23 cellular contexts compared by ENCODE assay signal in genomic region chr13:67771106-67771505, GRCh38.
DNase-seq lines count a peak whose midpoint lies in the region; ATAC-seq and TF ChIP-seq lines count a peak whose summit lies in the region.
"Had no signal": no experiment of that assay in that cellular context is flagged by ENCODE, and none has a peak within 500 bp of the region (broad histone marks: within the 10 kb centered on the region; RNA-seq: fewer than 3 reads in every experiment).

No MANE protein-coding gene starts in this region.

- H3K4me1 ChIP-seq in OCI-LY3 (ENCODE audit: low read length) (no peaks in the 10 kb centered on the region), SK-N-SH (ENCODE audit: control insufficient read depth in 1 of 2, insufficient read depth in 2 of 2, low read depth in 1 of 2, low read length in 1 of 2) (peaks cover 0 to 3% of the 10 kb centered on the region in 2 experiments; a peak in 2 of 4 replicates)
- H3K4me1 ChIP-seq: BLaER1 had no signal

- H3K9ac ChIP-seq in OCI-LY3 (ENCODE audit: low read length) (no peak overlapping the region), SK-N-SH (no peak overlapping the region), SU-DHL-6 (ENCODE audit: low read length) (no peak overlapping the region)
- H3K9ac ChIP-seq: BLaER1 had no signal

- H4K20me1 ChIP-seq in OCI-LY3 (ENCODE audit: insufficient read depth, low read length) (no peaks in the 10 kb centered on the region), SK-N-SH (ENCODE audit: insufficient read depth) (no peaks in the 10 kb centered on the region), SU-DHL-6 (ENCODE audit: low read depth, low read length) (no peaks in the 10 kb centered on the region)
- H4K20me1 ChIP-seq: BLaER1 had no signal

- H3K79me2 ChIP-seq in OCI-LY3 (ENCODE audit: low read length), result no peaks in the 10 kb centered on the region
- no peaks in the 10 kb centered on the region for H3K79me2 ChIP-seq in SK-N-SH (ENCODE audit: insufficient read depth)
- H3K79me2 ChIP-seq in SU-DHL-6 (ENCODE audit: insufficient read depth, low read length), result no peaks in the 10 kb centered on the region

- TF ChIP-seq EP300 in SK-N-SH (IDR thresholded peaks at IDR 0.05; ENCODE audit: borderline replicate concordance in 1 of 2, low read depth in 1 of 2, low read length in 1 of 2), result peak in 1 of 2 experiments; percentile 81; a peak in 2 of 4 replicates

- DNase-seq in SK-N-SH, result peak; percentile 67
- no peak for DNase-seq in stimulated activated naive CD4-positive, alpha-beta T cell (lab: John Stamatoyannopoulos, UW)
- DNase-seq in NCI-H128 (lab: John Stamatoyannopoulos, UW; ENCODE audit: unreplicated experiment), result no peak
- DNase-seq: 8988T; ACHN; BE2C; C1 segment of cervical spinal cord; CD4-positive, alpha-beta memory T cell; CD4-positive, CD25-positive, alpha-beta regulatory T cell; CD8-positive, alpha-beta memory T cell; COR-L47; DMS 273 treated with DMSO at 0.1 percent for 48 hours; DMS153; DMS53; DMS79; DND-41; EL; GDM1 had no signal

- no peak for ATAC-seq in HG03457 (IDR thresholded peaks at IDR 0.05; ENCODE audit: unreplicated experiment)
- ATAC-seq: GM12878 had no signal

- no peaks in the 10 kb centered on the region for H3K27me3 ChIP-seq in OCI-LY3 (ENCODE audit: low read depth, low read length)
- H3K27me3 ChIP-seq in SK-N-SH (ENCODE audit: insufficient read depth), result no peaks in the 10 kb centered on the region
- no peaks in the 10 kb centered on the region for H3K27me3 ChIP-seq in SU-DHL-6 (ENCODE audit: low read length)
- H3K27me3 ChIP-seq: BE2C, BLaER1 had no signal

- no peak for TF ChIP-seq CTCF in OCI-LY3 (IDR thresholded peaks at IDR 0.05; ENCODE audit: low read depth, low read length)
- TF ChIP-seq CTCF in SK-N-SH (IDR thresholded peaks at IDR 0.05), result no peak
- TF ChIP-seq CTCF in SU-DHL-6 (IDR thresholded peaks at IDR 0.05; ENCODE audit: insufficient read depth, low read length, poor library complexity, severe bottlenecking), result no peak

- no peaks in the 10 kb centered on the region for H3K9me2 ChIP-seq in SK-N-SH
- no peaks in the 10 kb centered on the region for H3K9me2 ChIP-seq in SU-DHL-6 (replicated peaks; ENCODE audit: insufficient read depth, low read length)

- H2AFZ ChIP-seq in OCI-LY3 (ENCODE audit: low read depth, low read length) (0 out of 2 replicates have a peak overlapping the region, but pooled peaks have one; percentile 27), SK-N-SH (ENCODE audit: low read depth) (no peak overlapping the region), SU-DHL-6 (ENCODE audit: low read depth, low read length, severe bottlenecking) (peak overlapping the region; percentile 5)

- peak; percentile 16; the same call in 1 of the 2 replicates for TF ChIP-seq RAD21 in SK-N-SH (IDR thresholded peaks at IDR 0.05; ENCODE audit: low read length)

- no peak overlapping the region for H3K4me2 ChIP-seq in OCI-LY3 (ENCODE audit: low read length)
- no peak overlapping the region for H3K4me2 ChIP-seq in SK-N-SH
- H3K4me2 ChIP-seq in SU-DHL-6 (ENCODE audit: low read depth, low read length, poor library complexity, severe bottlenecking), result no peak overlapping the region
- H3K4me2 ChIP-seq: BLaER1 had no signal

- CTCF ChIA-PET in SK-N-SH (lab: Yijun Ruan, JAX), result interaction anchor here (0.8 kb wide), 1 partner anchor 8 kb away, joined by 6 read pairs; no protein-coding TSS in a partner anchor

- H3K36me3 ChIP-seq in OCI-LY3 (replicated peaks; ENCODE audit: low read depth, low read length) (no peaks in the 10 kb centered on the region), SK-N-SH (replicated peaks in 1 of 2; ENCODE audit: control insufficient read depth in 1 of 2, insufficient read depth in 2 of 2, low read length in 1 of 2) (no peaks in the 10 kb centered on the region), SU-DHL-6 (ENCODE audit: low read length) (no peaks in the 10 kb centered on the region)
- H3K36me3 ChIP-seq: BE2C, BLaER1 had no signal

- POLR2A ChIA-PET in SK-N-SH (lab: Yijun Ruan, JAX), result no interaction called here

- H3K4me3 ChIP-seq in OCI-LY3 (ENCODE audit: low read length) (no peak overlapping the region), SK-N-SH (ENCODE audit: low read depth in 2 of 2, low read length in 1 of 2) (no peak overlapping the region), SU-DHL-6 (ENCODE audit: insufficient read depth, low read length, poor library complexity, severe bottlenecking) (no peak overlapping the region)
- H3K4me3 ChIP-seq: BLaER1, GM12878 had no signal

- H3F3A ChIP-seq in SK-N-SH (replicated peaks; ENCODE audit: insufficient read depth), result no peaks in the 10 kb centered on the region
- no peaks in the 10 kb centered on the region for H3F3A ChIP-seq in SU-DHL-6 (ENCODE audit: insufficient read depth)

- H3K27ac ChIP-seq in OCI-LY3 (ENCODE audit: low read length) (no peak overlapping the region), SK-N-SH (ENCODE audit: low read depth in 2 of 2, low read length in 1 of 2) (peak overlapping the region in 1 of 2 experiments; percentile 87; a peak in 2 of 4 replicates), SU-DHL-6 (ENCODE audit: low read depth, low read length) (no peak overlapping the region)
- H3K27ac ChIP-seq: BLaER1 had no signal

- H3K9me3 ChIP-seq in OCI-LY3 (ENCODE audit: insufficient read depth, low read length) (no peaks in the 10 kb centered on the region), SK-N-SH (no peaks in the 10 kb centered on the region), SU-DHL-6 (ENCODE audit: insufficient read depth, low read length) (peaks cover 4% of the 10 kb centered on the region; the same call in 1 of the 2 replicates)
- H3K9me3 ChIP-seq: BE2C had no signal

TF ChIP-seq in SK-N-SH, 30 proteins besides CTCF, POLR2A, EP300 and RAD21:
- TF ChIP-seq CHD2 (IDR thresholded peaks at IDR 0.05; ENCODE audit: low read length, partially characterized antibody) (peak; percentile 22), SMC3 (IDR thresholded peaks at IDR 0.05; ENCODE audit: low read depth, low read length) (no peak), RCOR1 (IDR thresholded peaks at IDR 0.05; ENCODE audit: low read length) (peak; percentile 87), ZBTB33 (IDR thresholded peaks at IDR 0.05; ENCODE audit: borderline replicate concordance, low read depth) (no peak), GATA2 (CRISPR knock-in tag; IDR thresholded peaks at IDR 0.05) (peak; percentile 85), FOXM1 (IDR thresholded peaks at IDR 0.05; ENCODE audit: low read depth) (no peak), NRF1 (IDR thresholded peaks at IDR 0.05; ENCODE audit: low read depth, low read length) (no peak), MXI1 (IDR thresholded peaks at IDR 0.05; ENCODE audit: low read depth, low read length) (0 out of 2 replicates have a peak, but pooled peaks have one; percentile 38)
- TF ChIP-seq, protein P1, sequence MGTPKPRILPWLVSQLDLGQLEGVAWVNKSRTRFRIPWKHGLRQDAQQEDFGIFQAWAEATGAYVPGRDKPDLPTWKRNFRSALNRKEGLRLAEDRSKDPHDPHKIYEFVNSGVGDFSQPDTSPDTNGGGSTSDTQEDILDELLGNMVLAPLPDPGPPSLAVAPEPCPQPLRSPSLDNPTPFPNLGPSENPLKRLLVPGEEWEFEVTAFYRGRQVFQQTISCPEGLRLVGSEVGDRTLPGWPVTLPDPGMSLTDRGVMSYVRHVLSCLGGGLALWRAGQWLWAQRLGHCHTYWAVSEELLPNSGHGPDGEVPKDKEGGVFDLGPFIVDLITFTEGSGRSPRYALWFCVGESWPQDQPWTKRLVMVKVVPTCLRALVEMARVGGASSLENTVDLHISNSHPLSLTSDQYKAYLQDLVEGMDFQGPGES (IDR thresholded peaks at IDR 0.05; ENCODE audit: low read depth, low read length), result no peak
- TF ChIP-seq, protein P2, sequence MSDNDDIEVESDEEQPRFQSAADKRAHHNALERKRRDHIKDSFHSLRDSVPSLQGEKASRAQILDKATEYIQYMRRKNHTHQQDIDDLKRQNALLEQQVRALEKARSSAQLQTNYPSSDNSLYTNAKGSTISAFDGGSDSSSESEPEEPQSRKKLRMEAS (IDR thresholded peaks at IDR 0.05; ENCODE audit: low read depth), result no peak
- TF ChIP-seq, protein P3, sequence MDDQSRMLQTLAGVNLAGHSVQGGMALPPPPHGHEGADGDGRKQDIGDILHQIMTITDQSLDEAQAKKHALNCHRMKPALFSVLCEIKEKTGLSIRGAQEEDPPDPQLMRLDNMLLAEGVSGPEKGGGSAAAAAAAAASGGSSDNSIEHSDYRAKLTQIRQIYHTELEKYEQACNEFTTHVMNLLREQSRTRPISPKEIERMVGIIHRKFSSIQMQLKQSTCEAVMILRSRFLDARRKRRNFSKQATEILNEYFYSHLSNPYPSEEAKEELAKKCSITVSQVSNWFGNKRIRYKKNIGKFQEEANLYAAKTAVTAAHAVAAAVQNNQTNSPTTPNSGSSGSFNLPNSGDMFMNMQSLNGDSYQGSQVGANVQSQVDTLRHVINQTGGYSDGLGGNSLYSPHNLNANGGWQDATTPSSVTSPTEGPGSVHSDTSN (IDR thresholded peaks at IDR 0.05), result no peak
